ENCODE assay signal across 20 cellular contexts in genomic region chr16:21033707-21034106, GRCh38.
A peak's percentile ranks its signal among the peaks of the same experiment; 100 is the strongest.
DNase-seq lines count a peak whose midpoint lies in the region; ATAC-seq, FAIRE-seq and TF ChIP-seq lines count a peak whose summit lies in the region.
"Had no signal": no experiment of that assay in that cellular context is flagged by ENCODE, and none has a peak within 500 bp of the region (broad histone marks: within the 10 kb centered on the region; RNA-seq: fewer than 3 reads in every experiment).

No MANE protein-coding gene starts in this region.

- H3K9me3 ChIP-seq in HepG2 (ENCODE audit: low read length): no peaks in the 10 kb centered on the region
- H3K9me3 ChIP-seq in right lobe of liver: no peaks in the 10 kb centered on the region
- no peaks in the 10 kb centered on the region for H3K9me3 ChIP-seq in left ventricle myocardium inferior (replicated peaks)
- H3K9me3 ChIP-seq in skeletal muscle tissue (ENCODE audit: control insufficient read depth in 3 of 3, low read length in 3 of 3): no peaks in the 10 kb centered on the region
- H3K9me3 ChIP-seq: gastroesophageal sphincter, transverse colon had no signal

- H3K4me1 ChIP-seq in HepG2 (ENCODE audit: insufficient read depth, low read length): peaks cover 5% of the 10 kb centered on the region
- no peaks in the 10 kb centered on the region for H3K4me1 ChIP-seq in right lobe of liver
- peaks cover 20% of the 10 kb centered on the region for H3K4me1 ChIP-seq in left ventricle myocardium inferior
- H3K4me1 ChIP-seq in skeletal muscle tissue (ENCODE audit: control insufficient read depth in 3 of 3, insufficient read depth in 3 of 3, low read length in 3 of 3): peaks cover 3 to 6% (median 5%) of the 10 kb centered on the region in 3 donors
- H3K4me1 ChIP-seq: gastroesophageal sphincter, transverse colon had no signal

- ATAC-seq in HepG2: no peak
- ATAC-seq in right lobe of liver: no peak
- ATAC-seq in GM19351 (IDR thresholded peaks at IDR 0.05; ENCODE audit: unreplicated experiment): no peak
- no peak for ATAC-seq in HG03439 (IDR thresholded peaks at IDR 0.05; ENCODE audit: unreplicated experiment)
- ATAC-seq: gastroesophageal sphincter; left colon; sciatic nerve; stimulated activated naive CD8-positive, alpha-beta T cell treated with anti-CD3 and anti-CD28 coated beads, Interleukin-15, amount 100 ng/mL, for 72 hours had no signal

- no peak for TF ChIP-seq RAD21 in HepG2 (CRISPR knock-in tag; IDR thresholded peaks at IDR 0.05)

- TF ChIP-seq EP300 in HepG2 (IDR thresholded peaks at IDR 0.05; ENCODE audit: low read depth in 2 of 2, low read length in 2 of 2): no peak
- no peak for TF ChIP-seq EP300 in HepG2 (CRISPR knock-in tag; IDR thresholded peaks at IDR 0.05; ENCODE audit: borderline replicate concordance)

- intact Hi-C loops in HepG2 (cut with micrococcal nuclease; ENCODE audit: unreplicated experiment): no loop called here
- intact Hi-C loops in right lobe of liver (cut with DNase I): no loop called here
- intact Hi-C loops in left ventricle myocardium inferior (cut with micrococcal nuclease): no loop called here

- DNase-seq in HepG2 (ENCODE audit: low spot score) (no peak), right lobe of liver (no peak), SHP77 (lab: John Stamatoyannopoulos, UW) (peak; percentile 86 to 98), left ventricle myocardium inferior (peak; percentile 44)
- no peak for DNase-seq in stimulated activated CD4-positive, alpha-beta T cell treated with anti-CD3 and anti-CD28 coated beads, Interleukin-15, amount 100 ng/mL, for 24 hours
- DNase-seq: activated CD8-positive, alpha-beta memory T cell treated with anti-CD3 and anti-CD28 coated beads, Interleukin-2, amount 50 U/mL, for 48 hours; activated gamma-delta T cell; erythroblast; left colon; NCI-H1436 treated with DMSO at 0.1 percent for 48 hours; NCI-H446; stimulated activated naive CD8-positive, alpha-beta T cell treated with anti-CD3 and anti-CD28 coated beads, Interleukin-15, amount 100 ng/mL, for 72 hours; transverse colon had no signal

- WGBS in HepG2 (ENCODE audit: low lambda C conversion rate): 40% methylated on average over 10 of the region's 10 CpGs
- 87% methylated on average over 9 of the region's 10 CpGs for WGBS in right lobe of liver (ENCODE audit: insufficient coverage, low coverage, low lambda C conversion rate, missing lambda C conversion rate)

- H2AFZ ChIP-seq in HepG2 (ENCODE audit: low read length): no peak overlapping the region

- POLR2A ChIA-PET in HepG2 (lab: Yijun Ruan, JAX): no interaction called here

- BruUV-seq in HepG2 (replicated peaks; lab: Mats Ljungman, UMichigan): no TSS peak

- H3K79me2 ChIP-seq in HepG2 (ENCODE audit: insufficient read depth, low read length): no peaks in the 10 kb centered on the region

- H3K27ac ChIP-seq in HepG2 (ENCODE audit: extremely low read length, insufficient read depth, low read length): no peak overlapping the region
- H3K27ac ChIP-seq in right lobe of liver: no peak overlapping the region
- peak overlapping the region; percentile 56 for H3K27ac ChIP-seq in left ventricle myocardium inferior (replicated peaks)
- H3K27ac ChIP-seq in skeletal muscle tissue (ENCODE audit: low read depth, low read length): peak overlapping the region; percentile 33
- H3K27ac ChIP-seq: cardiac muscle cell, gastroesophageal sphincter, transverse colon had no signal

- H3K4me3 ChIP-seq in HepG2 (replicated peaks in 1 of 3; ENCODE audit: insufficient read depth in 1 of 3, low read depth in 2 of 3, low read length in 3 of 3): no peak overlapping the region
- no peak overlapping the region for H3K4me3 ChIP-seq in right lobe of liver
- H3K4me3 ChIP-seq in left ventricle myocardium inferior: no peak overlapping the region
- H3K4me3 ChIP-seq in skeletal muscle tissue (ENCODE audit: low read length in 3 of 3): peak overlapping the region in 2 of 3 donors; percentile 38 to 51
- H3K4me3 ChIP-seq: cardiac muscle cell, gastroesophageal sphincter, transverse colon had no signal

- CTCF ChIA-PET in HepG2 (lab: Yijun Ruan, JAX; ENCODE audit: low intra/inter-chr PET ratio, low total read pairs): no interaction called here

- no peaks in the 10 kb centered on the region for H4K20me1 ChIP-seq in HepG2 (ENCODE audit: insufficient read depth, low read length)

- in situ Hi-C loops in HepG2 (cut with HindIII; ENCODE audit: extremely low pct_ligation_motif_present, low pct_unique_long_range_greater_than_20kb): no loop called here

- no peak for TF ChIP-seq POLR2A in HepG2 (IDR thresholded peaks at IDR 0.05; ENCODE audit: insufficient read depth in 1 of 2, low read depth in 2 of 2, low read length in 2 of 2)
- TF ChIP-seq POLR2A in right lobe of liver (IDR thresholded peaks at IDR 0.05): no peak

- no peak overlapping the region for H3K4me2 ChIP-seq in HepG2 (ENCODE audit: low read depth, low read length)

- TF ChIP-seq CTCF in HepG2 (CRISPR knock-in tag; IDR thresholded peaks at IDR 0.05) (no peak), right lobe of liver (IDR thresholded peaks at IDR 0.05) (no peak), left ventricle myocardium inferior (IDR thresholded peaks at IDR 0.05; ENCODE audit: borderline replicate concordance) (no peak)

- no peak for FAIRE-seq in HepG2 (lab: Jason Lieb, UNC)
- FAIRE-seq: H1 had no signal

- no peaks in the 10 kb centered on the region for H3K36me3 ChIP-seq in HepG2 (replicated peaks in 1 of 2; ENCODE audit: control insufficient read depth in 1 of 2, insufficient read depth in 2 of 2, low read length in 2 of 2)
- no peaks in the 10 kb centered on the region for H3K36me3 ChIP-seq in right lobe of liver
- H3K36me3 ChIP-seq in left ventricle myocardium inferior: no peaks in the 10 kb centered on the region
- no peaks in the 10 kb centered on the region for H3K36me3 ChIP-seq in skeletal muscle tissue (ENCODE audit: control insufficient read depth in 3 of 3, insufficient read depth in 3 of 3, low read length in 3 of 3)
- H3K36me3 ChIP-seq: cardiac muscle cell, gastroesophageal sphincter, transverse colon had no signal

- no peak overlapping the region for H3K9ac ChIP-seq in HepG2 (ENCODE audit: insufficient read depth, low read depth, low read length)
- peak overlapping the region in 1 of 3 donors; percentile 10 for H3K9ac ChIP-seq in skeletal muscle tissue (ENCODE audit: low read depth in 1 of 3, low read length in 3 of 3)

- H3K27me3 ChIP-seq in HepG2 (ENCODE audit: control insufficient read depth in 1 of 2, insufficient read depth in 2 of 2, low read length in 2 of 2) (peaks cover 0 to 19% of the 10 kb centered on the region in 2 experiments; a peak in 4 of 5 replicates), right lobe of liver (no peaks in the 10 kb centered on the region), left ventricle myocardium inferior (ENCODE audit: low read depth) (no peaks in the 10 kb centered on the region), skeletal muscle tissue (ENCODE audit: control insufficient read depth in 3 of 3, insufficient read depth in 3 of 3, low read length in 3 of 3) (no peaks in the 10 kb centered on the region)
- H3K27me3 ChIP-seq: cardiac muscle cell, gastroesophageal sphincter, transverse colon had no signal

TF ChIP-seq in HepG2, 621 proteins besides CTCF, POLR2A, EP300 and RAD21:
- no peak for TF ChIP-seq AFF4 (CRISPR knock-in tag; IDR thresholded peaks at IDR 0.05)
- TF ChIP-seq KDM3A (CRISPR knock-in tag; IDR thresholded peaks at IDR 0.05; ENCODE audit: low read depth): no peak
- peak; percentile 98 for TF ChIP-seq CREB1 (IDR thresholded peaks at IDR 0.05)
- no peak for TF ChIP-seq CREB1 (CRISPR knock-in tag; IDR thresholded peaks at IDR 0.05)
- TF ChIP-seq ATF7 (IDR thresholded peaks at IDR 0.05): peak; percentile 21; the same call in 1 of the 2 replicates
- TF ChIP-seq ATF7 (CRISPR knock-in tag; IDR thresholded peaks at IDR 0.05): no peak

Comparison
In these comparisons a context has a peak if more than half of its experiments do, and no peak if none do; other contexts are left out.
1. DNase-seq: peak in SHP77 (2 of 2) and left ventricle myocardium inferior (single experiment); none in HepG2 (single experiment), right lobe of liver (0 of 3) and stimulated activated CD4-positive, alpha-beta T cell treated with anti-CD3 and anti-CD28 coated beads, Interleukin-15, amount 100 ng/mL, for 24 hours (single experiment).
2. H3K27ac ChIP-seq: peak in left ventricle myocardium inferior (single experiment) and skeletal muscle tissue (single experiment); none in HepG2 (single experiment) and right lobe of liver (0 of 3).
3. H3K4me3 ChIP-seq: peak in skeletal muscle tissue (2 of 3); none in HepG2 (0 of 3), right lobe of liver (0 of 3) and left ventricle myocardium inferior (single experiment).